1 cellular context compared by ENCODE assay signal in genomic region chr6:31175961-31176360, GRCh38.
TF ChIP-seq lines count a peak whose summit lies in the region.

No MANE protein-coding gene starts in this region.

TF ChIP-seq in K562, 482 proteins besides CTCF, POLR2A, EP300 and RAD21 (continued from another document and continues in another):
- TF ChIP-seq REST (CRISPR knock-in tag; IDR thresholded peaks at IDR 0.05; ENCODE audit: low read depth) (no peak), ZNF436 (CRISPR knock-in tag; IDR thresholded peaks at IDR 0.05) (no peak), RNF219 (CRISPR knock-in tag; IDR thresholded peaks at IDR 0.05) (no peak), PBX2 (CRISPR knock-in tag; IDR thresholded peaks at IDR 0.05; ENCODE audit: low read depth) (no peak), PBX2 (tag; conservative IDR thresholded peaks at IDR 0.05; ENCODE audit: low read depth) (no peak), FUS (optimal IDR thresholded peaks at IDR 0.05; ENCODE audit: low read depth, low read length) (no peak), HMGN3 (IDR thresholded peaks at IDR 0.05; ENCODE audit: borderline replicate concordance, extremely low read depth, insufficient read length, low read depth, low read length) (no peak), ARID4B (CRISPR knock-in tag; IDR thresholded peaks at IDR 0.05) (no peak), ZNF121 (CRISPR knock-in tag; conservative IDR thresholded peaks at IDR 0.05) (no peak), MED1 (CRISPR knock-in tag; IDR thresholded peaks at IDR 0.05; ENCODE audit: borderline replicate concordance) (no peak), ZNF140 (CRISPR knock-in tag; IDR thresholded peaks at IDR 0.05) (no peak), ZNF174 (CRISPR knock-in tag; IDR thresholded peaks at IDR 0.05) (no peak), ZNF347 (CRISPR knock-in tag; IDR thresholded peaks at IDR 0.05; ENCODE audit: low read depth) (no peak), VEZF1 (CRISPR knock-in tag; IDR thresholded peaks at IDR 0.05) (peak; percentile 82), L3MBTL2 (IDR thresholded peaks at IDR 0.05) (peak; percentile 69; the same call in 1 of the 2 replicates), PYGO2 (tag; IDR thresholded peaks at IDR 0.05) (no peak), MECOM (CRISPR knock-in tag; IDR thresholded peaks at IDR 0.05) (no peak), MGA (IDR thresholded peaks at IDR 0.05) (peak; percentile 61), DACH1 (IDR thresholded peaks at IDR 0.05; ENCODE audit: partially characterized antibody) (no peak)
